Comparison of ENCODE assay signal across 22 cellular contexts in genomic region chr18:22250026-22250425, GRCh38.
DNase-seq lines count a peak whose midpoint lies in the region; TF ChIP-seq lines count a peak whose summit lies in the region.
"Had no signal": no experiment of that assay in that cellular context is flagged by ENCODE, and none has a peak within 500 bp of the region (broad histone marks: within the 10 kb centered on the region; RNA-seq: fewer than 3 reads in every experiment).

No MANE protein-coding gene starts in this region.

- H3K4me2 ChIP-seq in PC-9 = peak overlapping the region; percentile 43
- H3K4me2 ChIP-seq in smooth muscle cell = peak overlapping the region; percentile 1
- H3K4me2 ChIP-seq: BLaER1 had no signal

- H3F3A ChIP-seq in PC-9 (ENCODE audit: insufficient read depth, low read depth) = no peaks in the 10 kb centered on the region
- no peaks in the 10 kb centered on the region for H3F3A ChIP-seq in smooth muscle cell (ENCODE audit: low read depth)

- H3K4me1 Mint-ChIP-seq in MCF 10A (ENCODE audit: insufficient read depth, unreplicated experiment) = peaks cover 13% of the 10 kb centered on the region
- H3K4me1 Mint-ChIP-seq: B cell; CD4-positive, CD25-positive, alpha-beta regulatory T cell had no signal

- peak overlapping the region; percentile 57 for H3K27ac Mint-ChIP-seq in MCF 10A (ENCODE audit: low read depth, unreplicated experiment)
- H3K27ac Mint-ChIP-seq: B cell; CD4-positive, CD25-positive, alpha-beta regulatory T cell; CD8-positive, alpha-beta T cell had no signal

- DNase-seq in MCF 10A (ENCODE audit: unreplicated experiment) (no peak), breast epithelium (ENCODE audit: low spot score in 2 of 2) (no peak), PC-9 (no peak), smooth muscle cell (lab: John Stamatoyannopoulos, UW; ENCODE audit: unreplicated experiment) (no peak), ureter (ENCODE audit: low spot score) (no peak), SKM-1 treated with dmso at 0.1 percent for 144 hours (lab: John Stamatoyannopoulos, UW; ENCODE audit: unreplicated experiment) (no peak), amygdala (lab: John Stamatoyannopoulos, UW) (no peak), NCI-H1048 (lab: John Stamatoyannopoulos, UW) (no peak)
- DNase-seq: Caco-2; CD4-positive, CD25-positive, alpha-beta regulatory T cell; CD8-positive, alpha-beta T cell; DMS 273 treated with DMSO at 0.1 percent for 48 hours; DMS79; EL; GDM1; GOT3 had no signal

- no peak for TF ChIP-seq CTCF in MCF 10A (IDR thresholded peaks at IDR 0.05; ENCODE audit: unreplicated experiment)
- TF ChIP-seq CTCF in breast epithelium (IDR thresholded peaks at IDR 0.05) = no peak
- no peak for TF ChIP-seq CTCF in PC-9 (conservative IDR thresholded peaks at IDR 0.05)
- TF ChIP-seq CTCF in smooth muscle cell (IDR thresholded peaks at IDR 0.05; ENCODE audit: borderline replicate concordance, insufficient read depth, poor library complexity, severe bottlenecking) = no peak

- CTCF ChIA-PET in MCF 10A (lab: Yijun Ruan, JAX) (interaction anchor here (0.5 to 1.6 kb wide), 3 partner anchors 26 to 585 kb away, joined by 3 to 5 read pairs (median 3); no protein-coding TSS in a partner anchor), PC-9 (lab: Charles Lee) (no interaction called here)

- H3K9ac ChIP-seq in smooth muscle cell (ENCODE audit: low read depth) = no peak overlapping the region
- H3K9ac ChIP-seq: BLaER1 had no signal

- H3K27ac ChIP-seq in breast epithelium (peak overlapping the region in 1 of 2 donors; percentile 19), PC-9 (0 out of 2 replicates have a peak overlapping the region, but pooled peaks have one; percentile 28), smooth muscle cell (ENCODE audit: low read depth) (no peak overlapping the region)
- H3K27ac ChIP-seq: 22Rv1, BLaER1, C4-2B had no signal

- no peaks in the 10 kb centered on the region for H3K36me3 Mint-ChIP-seq in MCF 10A (ENCODE audit: insufficient read depth, unreplicated experiment)
- H3K36me3 Mint-ChIP-seq: CD4-positive, CD25-positive, alpha-beta regulatory T cell; CD8-positive, alpha-beta T cell had no signal

- H3K9me2 ChIP-seq in PC-9 (ENCODE audit: insufficient read depth) = no peaks in the 10 kb centered on the region

- H3K4me3 Mint-ChIP-seq in MCF 10A (ENCODE audit: unreplicated experiment) = peak overlapping the region; percentile 38
- H3K4me3 Mint-ChIP-seq: B cell; CD4-positive, CD25-positive, alpha-beta regulatory T cell; CD8-positive, alpha-beta T cell had no signal

- H3K4me3 ChIP-seq in breast epithelium (no peak overlapping the region), PC-9 (no peak overlapping the region), smooth muscle cell (no peak overlapping the region)
- H3K4me3 ChIP-seq: BLaER1, GM12878, HAP-1 had no signal

- intact Hi-C loops in MCF 10A (cut with micrococcal nuclease) = loop anchor here (1.0 kb wide), 1 partner anchor 218 kb away; no protein-coding TSS in a partner anchor
- intact Hi-C loops in breast epithelium (cut with DNase I; ENCODE audit: low total_unique reads) = no loop called here
- intact Hi-C loops in PC-9 (cut with micrococcal nuclease; ENCODE audit: unreplicated experiment) = loop anchor here (2.0 kb wide), 1 partner anchor 33 kb away; no protein-coding TSS in a partner anchor

- no peaks in the 10 kb centered on the region for H3K9me3 Mint-ChIP-seq in MCF 10A (ENCODE audit: unreplicated experiment)
- H3K9me3 Mint-ChIP-seq: CD8-positive, alpha-beta T cell had no signal

- 52% methylated on average over 4 of the region's 4 CpGs for WGBS in smooth muscle cell (ENCODE audit: low lambda C conversion rate)

- peaks cover 15% of the 10 kb centered on the region for H3K27me3 Mint-ChIP-seq in MCF 10A (ENCODE audit: insufficient read depth, unreplicated experiment)

- H3K27me3 ChIP-seq in breast epithelium (no peaks in the 10 kb centered on the region), PC-9 (ENCODE audit: insufficient read depth, low read depth) (no peaks in the 10 kb centered on the region), smooth muscle cell (ENCODE audit: low read depth) (no peaks in the 10 kb centered on the region)
- H3K27me3 ChIP-seq: BLaER1 had no signal

- no peaks in the 10 kb centered on the region for H3K9me3 ChIP-seq in breast epithelium
- no peaks in the 10 kb centered on the region for H3K9me3 ChIP-seq in PC-9 (ENCODE audit: insufficient read depth, low read depth)
- no peaks in the 10 kb centered on the region for H3K9me3 ChIP-seq in smooth muscle cell (replicated peaks; ENCODE audit: low read depth)
- H3K9me3 ChIP-seq: BLaER1, Caco-2, HAP-1 had no signal

- no TSS peak for BruUV-seq in MCF 10A (replicated peaks; lab: Mats Ljungman, UMichigan)
- BruUV-seq in PC-9 (replicated peaks; lab: Mats Ljungman, UMichigan) = no TSS peak

- no peaks in the 10 kb centered on the region for H3K79me2 ChIP-seq in PC-9 (ENCODE audit: low read depth)
- H3K79me2 ChIP-seq in smooth muscle cell (ENCODE audit: low read depth) = no peaks in the 10 kb centered on the region

- H4K20me1 ChIP-seq in PC-9 (ENCODE audit: insufficient read depth) = no peaks in the 10 kb centered on the region
- no peaks in the 10 kb centered on the region for H4K20me1 ChIP-seq in smooth muscle cell (ENCODE audit: low read depth)
- H4K20me1 ChIP-seq: BLaER1 had no signal

- no peak for TF ChIP-seq POLR2A in breast epithelium (IDR thresholded peaks at IDR 0.05)

- H3K36me3 ChIP-seq in breast epithelium = no peaks in the 10 kb centered on the region
- H3K36me3 ChIP-seq in PC-9 (ENCODE audit: low read depth) = no peaks in the 10 kb centered on the region
- no peaks in the 10 kb centered on the region for H3K36me3 ChIP-seq in smooth muscle cell (ENCODE audit: low read depth)
- H3K36me3 ChIP-seq: BLaER1, HAP-1 had no signal

- H2AFZ ChIP-seq in PC-9 = no peak overlapping the region
- no peak overlapping the region for H2AFZ ChIP-seq in smooth muscle cell (ENCODE audit: low read depth)

- POLR2A ChIA-PET in MCF 10A (lab: Yijun Ruan, JAX) (interaction anchor here (1.2 kb wide), 1 partner anchor 26 kb away, joined by 6 read pairs; no protein-coding TSS in a partner anchor), PC-9 (lab: Charles Lee; ENCODE audit: unreplicated experiment) (interaction anchor here (0.5 to 0.6 kb wide), 2 partner anchors 32 to 95 kb away, joined by 3 to 4 read pairs; no protein-coding TSS in a partner anchor)

- H3K4me1 ChIP-seq in breast epithelium = no peaks in the 10 kb centered on the region
- peaks cover 15% of the 10 kb centered on the region for H3K4me1 ChIP-seq in PC-9 (replicated peaks; ENCODE audit: insufficient read depth)
- H3K4me1 ChIP-seq in smooth muscle cell (ENCODE audit: low read depth) = no peaks in the 10 kb centered on the region
- H3K4me1 ChIP-seq: Caco-2, HAP-1 had no signal
